Comparison of ENCODE assay signal across 24 cellular contexts in the genomic region with DNA sequence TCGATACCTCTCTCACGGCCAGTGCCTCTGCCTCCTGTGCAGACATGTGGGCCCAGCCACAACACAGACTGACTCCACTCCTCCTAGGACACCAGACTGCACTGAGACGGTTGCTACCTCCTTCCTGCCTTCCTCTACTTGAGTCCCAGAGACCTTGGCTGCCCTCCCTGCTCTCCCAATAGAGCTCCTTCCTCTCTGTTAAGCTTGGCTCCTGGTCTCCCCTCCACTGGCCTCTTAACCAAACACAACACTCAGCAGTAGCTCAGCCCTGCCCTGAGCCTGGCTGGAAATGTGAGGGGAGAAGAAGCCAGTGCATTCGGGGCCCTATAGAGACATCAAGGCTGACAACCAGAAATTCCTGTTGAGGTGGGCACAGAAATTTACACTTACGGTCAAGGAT.
"Had no signal": no experiment of that assay in that cellular context is flagged by ENCODE, and none has a peak within 500 bp of the region (broad histone marks: within the 10 kb centered on the region; RNA-seq: fewer than 3 reads in every experiment).

No MANE protein-coding gene starts in this region.

- ATAC-seq: HepG2, Panc1, PC-3 had no signal

- H3K36me3 ChIP-seq: SJSA1 had no signal

- FAIRE-seq: HepG2 had no signal

- DNase-seq: IMR-90; Kasumi-1; MM.1S; NCI-H1092 treated with DMSO at 0.1 percent for 48 hours; NCI-H1436; NCI-H187; NCI-H2029; NCI-H2081 treated with DMSO at 0.1 percent for 48 hours; NCI-H2171; NCI-H226; NCI-H446; NCI-H510A; NCI-H524 treated with DMSO at 0.1 percent for 48 hours; NCI-H69; NCI-H774; NK-92 treated with Interleukin-12 subunit alpha and Interleukin-12 subunit beta, amount 100 ng/mL, for 24 hours; PC-3; Right ventricle myocardium superior; SIG-M5 had no signal

- H3K27ac ChIP-seq: KMS-11, SJSA1, SK-N-MC had no signal

- H3K27me3 ChIP-seq: SJSA1 had no signal

- H3K4me3 ChIP-seq: SJSA1, SK-N-MC had no signal

- H3K9ac ChIP-seq: KMS-11 had no signal

- H3K4me2 ChIP-seq: KMS-11 had no signal

- H3K9me3 ChIP-seq: SJSA1 had no signal
